Comparison of ENCODE assay signal across 16 cellular contexts in genomic region chr1:117793396-117793795, GRCh38.
"Had no signal": no experiment of that assay in that cellular context is flagged by ENCODE, and none has a peak within 500 bp of the region (broad histone marks: within the 10 kb centered on the region; RNA-seq: fewer than 3 reads in every experiment).

No MANE protein-coding gene starts in this region.

- H3K27ac Mint-ChIP-seq: activated CD4-positive, alpha-beta memory T cell treated with anti-CD3 and anti-CD28 coated beads, Interleukin-2, amount 10 ng/mL, durations not matched to agents 7 days and 5 days; activated CD4-positive, alpha-beta T cell treated with anti-CD3 and anti-CD28 coated beads for 36 hours; activated naive CD4-positive, alpha-beta T cell treated with anti-CD3 and anti-CD28 coated beads, Interleukin-2, amount 50 U/mL, for 24 hours; immature natural killer cell; T-helper 17 cell had no signal

- H3K4me3 Mint-ChIP-seq: activated CD4-positive, alpha-beta memory T cell treated with anti-CD3 and anti-CD28 coated beads, Interleukin-2, amount 10 ng/mL, durations not matched to agents 7 days and 5 days; activated CD4-positive, alpha-beta T cell treated with anti-CD3 and anti-CD28 coated beads for 36 hours; activated naive CD4-positive, alpha-beta T cell treated with anti-CD3 and anti-CD28 coated beads, Interleukin-2, amount 50 U/mL, for 24 hours; activated T-cell treated with anti-CD3 and anti-CD28 coated beads, Interleukin-2, amount 50 U/mL, for 4 hours; immature natural killer cell; T-helper 17 cell had no signal

- DNase-seq: activated CD4-positive, alpha-beta memory T cell treated with anti-CD3 and anti-CD28 coated beads, Interleukin-2, amount 10 ng/mL, durations not matched to agents 7 days and 5 days; activated CD4-positive, alpha-beta T cell treated with anti-CD3 and anti-CD28 coated beads for 36 hours; activated effector memory CD4-positive, alpha-beta T cell treated with Interleukin-2 at 50 U/mL for 16 hours; activated T-cell treated with anti-CD3 and anti-CD28 coated beads, Interleukin-2, amount 50 U/mL, for 4 hours; adrenal gland; cortex of kidney; effector CD4-positive, alpha-beta T cell; immature natural killer cell; left colon; ovary; spleen; stomach; T-helper 17 cell; testis; upper lobe of left lung had no signal

- H3K36me3 Mint-ChIP-seq: activated naive CD4-positive, alpha-beta T cell treated with anti-CD3 and anti-CD28 coated beads, Interleukin-2, amount 50 U/mL, for 24 hours; immature natural killer cell had no signal

- H3K9me3 Mint-ChIP-seq: activated CD4-positive, alpha-beta memory T cell treated with anti-CD3 and anti-CD28 coated beads, Interleukin-2, amount 10 ng/mL, durations not matched to agents 7 days and 5 days; activated naive CD4-positive, alpha-beta T cell treated with anti-CD3 and anti-CD28 coated beads, Interleukin-2, amount 50 U/mL, for 24 hours; activated T-cell treated with anti-CD3 and anti-CD28 coated beads, Interleukin-2, amount 50 U/mL, for 4 hours; immature natural killer cell had no signal

- H3K4me1 Mint-ChIP-seq: activated CD4-positive, alpha-beta memory T cell treated with anti-CD3 and anti-CD28 coated beads, Interleukin-2, amount 10 ng/mL, durations not matched to agents 7 days and 5 days; activated CD4-positive, alpha-beta T cell treated with anti-CD3 and anti-CD28 coated beads for 36 hours; activated naive CD4-positive, alpha-beta T cell treated with anti-CD3 and anti-CD28 coated beads, Interleukin-2, amount 50 U/mL, for 24 hours; immature natural killer cell; T-helper 17 cell had no signal
